25 cellular contexts compared by ENCODE assay signal in genomic region chr2:21443494-21444105, GRCh38.
"Had no signal": no experiment of that assay in that cellular context is flagged by ENCODE, and none has a peak within 500 bp of the region (broad histone marks: within the 10 kb centered on the region; RNA-seq: fewer than 3 reads in every experiment).

No MANE protein-coding gene starts in this region.

- H3K9me3 ChIP-seq: breast epithelium, stomach, testis, upper lobe of left lung had no signal

- H3K4me3 ChIP-seq: breast epithelium, lung, skin epidermis, stomach, testis, upper lobe of left lung had no signal

- H3K27ac ChIP-seq: breast epithelium, foreskin keratinocyte, skin epidermis, stomach, testis, upper lobe of left lung had no signal

- H3K4me1 ChIP-seq: breast epithelium, foreskin keratinocyte, stomach, testis, upper lobe of left lung had no signal

- H3K36me3 ChIP-seq: breast epithelium, stomach, upper lobe of left lung had no signal

- H3K27me3 ChIP-seq: breast epithelium, foreskin keratinocyte, stomach, testis, upper lobe of left lung had no signal

- DNase-seq: activated CD4-positive, alpha-beta T cell treated with anti-CD3 and anti-CD28 coated beads, Interleukin-2, amount 50 U/mL, for 1 hour; activated CD4-positive, CD25-positive, alpha-beta regulatory T cell treated with anti-CD3 and anti-CD28 coated beads, Interleukin-2, amount 50 U/mL, for 72 hours; activated CD8-positive, alpha-beta memory T cell treated with anti-CD3 and anti-CD28 coated beads for 24 hours; activated CD8-positive, alpha-beta memory T cell treated with anti-CD3 and anti-CD28 coated beads, Interleukin-2, amount 50 U/mL, for 48 hours; activated effector memory CD4-positive, alpha-beta T cell treated with Interleukin-2 at 50 U/mL for 16 hours; activated naive CD4-positive, alpha-beta T cell treated with anti-CD3 and anti-CD28 coated beads, Interleukin-2, amount 10 ng/mL, durations not matched to agents 7 days and 5 days; activated naive CD8-positive, alpha-beta T cell treated with anti-CD3 and anti-CD28 coated beads, Interleukin-2, amount 50 U/mL, for 24 hours; activated T-cell treated with anti-CD3 and anti-CD28 coated beads, Interleukin-2, amount 50 U/mL, for 48 hours; anterior cingulate cortex; dermis blood vessel endothelial cell; effector memory CD4-positive, alpha-beta T cell; foreskin keratinocyte; glutamatergic neuron; hippocampal formation; islet precursor cell; left colon; stimulated activated CD4-positive, alpha-beta T cell treated with anti-CD3 and anti-CD28 coated beads, Interleukin-4, amount 100 ng/mL, for 1 hour; stomach; T-helper 1 cell; T-helper 9 cell; testis; upper lobe of left lung had no signal
